In genomic region chr9:745761-746414, GRCh38 we compare ENCODE assay signal across 26 cellular contexts.
DNase-seq lines count a peak whose midpoint lies in the region; ATAC-seq, FAIRE-seq and TF ChIP-seq lines count a peak whose summit lies in the region.
"Had no signal": no experiment of that assay in that cellular context is flagged by ENCODE, and none has a peak within 500 bp of the region (broad histone marks: within the 10 kb centered on the region; RNA-seq: fewer than 3 reads in every experiment).

No MANE protein-coding gene starts in this region.

- no peaks in the 10 kb centered on the region for H3K9me3 ChIP-seq in mammary epithelial cell (replicated peaks; ENCODE audit: insufficient read depth, low read length)
- H3K9me3 ChIP-seq in breast epithelium = no peaks in the 10 kb centered on the region
- H3K9me3 ChIP-seq in suprapubic skin = no peaks in the 10 kb centered on the region
- H3K9me3 ChIP-seq: upper lobe of right lung had no signal

- H3K9ac ChIP-seq in mammary epithelial cell (ENCODE audit: insufficient read depth, low read length) = no peak overlapping the region

- H3K27ac Mint-ChIP-seq in mesothelial cell of epicardium (peak overlapping the region; percentile 53), T-cell (no peak overlapping the region)
- H3K27ac Mint-ChIP-seq: activated B cell treated with CpG ODN at 0.5 μM for 24 hours; activated naive CD8-positive, alpha-beta T cell; activated T-helper 17 cell treated with anti-CD3 and anti-CD28 coated beads, Interleukin-2, amount 50 U/mL, for 72 hours; CD8-positive, alpha-beta T cell had no signal

- H4K20me1 ChIP-seq in mammary epithelial cell (ENCODE audit: insufficient read depth, low read length) = no peaks in the 10 kb centered on the region

- in situ Hi-C loops in mammary epithelial cell (cut with MboI; ENCODE audit: low sequenced_read_pairs in 2 of 2) = loop anchor here in 1 of 2 donors (10.0 kb wide), 1 partner anchor 51 kb away; no protein-coding TSS in a partner anchor

- peaks cover 43% of the 10 kb centered on the region for H3K36me3 Mint-ChIP-seq in mesothelial cell of epicardium
- peaks cover 46% of the 10 kb centered on the region for H3K36me3 Mint-ChIP-seq in T-cell
- H3K36me3 Mint-ChIP-seq: naive B cell had no signal

- intact Hi-C loops in mammary epithelial cell (cut with micrococcal nuclease) = no loop called here
- intact Hi-C loops in breast epithelium (cut with DNase I; ENCODE audit: low total_unique reads) = no loop called here

- H2AFZ ChIP-seq in mammary epithelial cell (ENCODE audit: low read depth, low read length) = no peak overlapping the region

- POLR2A ChIA-PET in T-cell (lab: Charles Lee) = no interaction called here

- no peak overlapping the region for H3K4me2 ChIP-seq in mammary epithelial cell (ENCODE audit: insufficient read depth, low read depth, low read length)

- TF ChIP-seq EP300 in suprapubic skin (IDR thresholded peaks at IDR 0.05) = peak; percentile 87

- TF ChIP-seq CTCF in mammary epithelial cell (conservative IDR thresholded peaks at IDR 0.05 in 1 of 2, IDR thresholded peaks at IDR 0.05 in 1 of 2; ENCODE audit: extremely low read depth in 1 of 2, insufficient read depth in 1 of 2, low read depth in 1 of 2, low read length in 2 of 2) (no peak), breast epithelium (IDR thresholded peaks at IDR 0.05) (no peak), mesothelial cell of epicardium (IDR thresholded peaks at IDR 0.05; ENCODE audit: unreplicated experiment) (no peak), suprapubic skin (IDR thresholded peaks at IDR 0.05) (no peak)

- H3K4me3 ChIP-seq in mammary epithelial cell (replicated peaks in 1 of 3; ENCODE audit: insufficient read depth in 1 of 3, low read depth in 2 of 3, low read length in 3 of 3) (no peak overlapping the region), breast epithelium (no peak overlapping the region), suprapubic skin (no peak overlapping the region)
- H3K4me3 ChIP-seq: upper lobe of right lung had no signal

- H3K4me1 ChIP-seq in mammary epithelial cell (ENCODE audit: insufficient read depth, low read length) = peaks cover 39% of the 10 kb centered on the region
- H3K4me1 ChIP-seq in breast epithelium = peaks cover 0 to 7% of the 10 kb centered on the region in 2 donors
- H3K4me1 ChIP-seq in suprapubic skin = peaks cover 30% of the 10 kb centered on the region

- no peak overlapping the region for H3K27ac ChIP-seq in mammary epithelial cell (ENCODE audit: insufficient read depth, low read depth, low read length)
- peak overlapping the region in 1 of 2 donors; percentile 42 for H3K27ac ChIP-seq in breast epithelium
- peak overlapping the region; percentile 97 for H3K27ac ChIP-seq in epithelial cell of prostate
- no peak overlapping the region for H3K27ac ChIP-seq in suprapubic skin
- H3K27ac ChIP-seq: 22Rv1, upper lobe of right lung had no signal

- DNase-seq in mammary epithelial cell = no peak
- no peak for DNase-seq in breast epithelium (ENCODE audit: low spot score in 2 of 2)
- no peak for DNase-seq in epithelial cell of prostate (ENCODE audit: low read depth, low spot score)
- no peak for DNase-seq in mesothelial cell of epicardium (ENCODE audit: low spot score in 2 of 2, unreplicated experiment in 2 of 2)
- DNase-seq in suprapubic skin (ENCODE audit: low spot score in 2 of 2) = no peak
- DNase-seq in H54 (ENCODE audit: insufficient read length, low spot score) = no peak
- no peak for DNase-seq in T-cell
- DNase-seq: activated B cell treated with CpG ODN at 0.5 μM for 24 hours; activated CD4-positive, alpha-beta T cell treated with anti-CD3 and anti-CD28 coated beads, Interleukin-2, amount 50 U/mL, for 4 hours; activated CD8-positive, alpha-beta memory T cell treated with anti-CD3 and anti-CD28 coated beads, Interleukin-2, amount 50 U/mL, for 4 hours; CD8-positive, alpha-beta T cell; DMS153; GDM1; kidney glomerular epithelial cell; naive B cell; NCI-H1105 treated with DMSO at 0.1 percent for 48 hours; NCI-H2081 treated with DMSO at 0.1 percent for 48 hours; NCI-H446; SHP77; stimulated activated CD4-positive, alpha-beta T cell treated with anti-CD3 and anti-CD28 coated beads, Interleukin-4, amount 100 ng/mL, for 24 hours; stimulated activated naive CD4-positive, alpha-beta T cell; upper lobe of right lung had no signal

- no peak for FAIRE-seq in H54 (lab: Jason Lieb, UNC)

- peaks cover 34% of the 10 kb centered on the region for H3K36me3 ChIP-seq in mammary epithelial cell (ENCODE audit: insufficient read depth, low read length)
- no peaks in the 10 kb centered on the region for H3K36me3 ChIP-seq in breast epithelium
- H3K36me3 ChIP-seq in suprapubic skin = peaks cover 56% of the 10 kb centered on the region

- CTCF ChIA-PET in mammary epithelial cell (lab: Charles Lee; ENCODE audit: low non-redundant PET) = no interaction called here
- CTCF ChIA-PET in T-cell (lab: Charles Lee) = no interaction called here

- 85% methylated on average over 16 of the region's 16 CpGs for WGBS in mammary epithelial cell (ENCODE audit: low coverage, missing lambda C conversion rate)
- 86% methylated on average over 16 of the region's 16 CpGs for WGBS in suprapubic skin

- H3K79me2 ChIP-seq in mammary epithelial cell (ENCODE audit: insufficient read depth, low read length) = peaks cover 15% of the 10 kb centered on the region

- H3K4me1 Mint-ChIP-seq in mesothelial cell of epicardium = peaks cover 11% of the 10 kb centered on the region
- H3K4me1 Mint-ChIP-seq in T-cell = peaks cover 30 to 41% (median 38%) of the 10 kb centered on the region in 3 donors
- H3K4me1 Mint-ChIP-seq: activated T-helper 17 cell treated with anti-CD3 and anti-CD28 coated beads, Interleukin-2, amount 50 U/mL, for 72 hours had no signal

- no peaks in the 10 kb centered on the region for H3K27me3 Mint-ChIP-seq in mesothelial cell of epicardium (ENCODE audit: low read depth)
- no peaks in the 10 kb centered on the region for H3K27me3 Mint-ChIP-seq in T-cell
- H3K27me3 Mint-ChIP-seq: activated naive CD8-positive, alpha-beta T cell; activated T-helper 17 cell treated with anti-CD3 and anti-CD28 coated beads, Interleukin-2, amount 50 U/mL, for 72 hours; naive B cell had no signal

- ATAC-seq in HG03378 (IDR thresholded peaks at IDR 0.05; ENCODE audit: unreplicated experiment) = no peak
- ATAC-seq in T-cell (replicated peaks in 1 of 4) = no peak
- ATAC-seq: activated T-helper 17 cell treated with anti-CD3 and anti-CD28 coated beads, Interleukin-2, amount 50 U/mL, for 72 hours; CD8-positive, alpha-beta T cell; upper lobe of right lung had no signal

- dilution Hi-C loops in mammary epithelial cell (cut with HindIII; ENCODE audit: low sequenced_read_pairs) = no loop called here

- H3K4me3 Mint-ChIP-seq in mesothelial cell of epicardium (no peak overlapping the region), T-cell (no peak overlapping the region)
- H3K4me3 Mint-ChIP-seq: activated B cell treated with CpG ODN at 0.5 μM for 24 hours; activated naive CD8-positive, alpha-beta T cell; activated T-helper 17 cell treated with anti-CD3 and anti-CD28 coated beads, Interleukin-2, amount 50 U/mL, for 72 hours; CD8-positive, alpha-beta T cell; naive B cell had no signal

- H3K9me3 Mint-ChIP-seq in mesothelial cell of epicardium (no peaks in the 10 kb centered on the region), T-cell (no peaks in the 10 kb centered on the region)
- H3K9me3 Mint-ChIP-seq: activated B cell treated with CpG ODN at 0.5 μM for 24 hours; activated T-helper 17 cell treated with anti-CD3 and anti-CD28 coated beads, Interleukin-2, amount 50 U/mL, for 72 hours; CD8-positive, alpha-beta T cell; naive B cell had no signal

- TF ChIP-seq POLR2A in breast epithelium (IDR thresholded peaks at IDR 0.05) (no peak), suprapubic skin (IDR thresholded peaks at IDR 0.05) (no peak), H54 (IDR thresholded peaks at IDR 0.05; ENCODE audit: low read depth, low read length) (no peak)

- H3K27me3 ChIP-seq in mammary epithelial cell (ENCODE audit: insufficient read depth, low read length) (no peaks in the 10 kb centered on the region), breast epithelium (no peaks in the 10 kb centered on the region), suprapubic skin (no peaks in the 10 kb centered on the region)
- H3K27me3 ChIP-seq: upper lobe of right lung had no signal

- TSS peak; percentile 82 for BruUV-seq in mammary epithelial cell (replicated peaks; lab: Mats Ljungman, UMichigan)
